15 cellular contexts compared by ENCODE assay signal in genomic region chr17:79745641-79746105, GRCh38. TPM values are rescaled to one million over a fixed set of nuclear protein-coding genes. Genes with fewer than 3 reads are reported as not detected.
DNase-seq lines count a peak whose midpoint lies in the region; ATAC-seq and TF ChIP-seq lines count a peak whose summit lies in the region.
"Had no signal": no experiment of that assay in that cellular context is flagged by ENCODE, and none has a peak within 500 bp of the region (broad histone marks: within the 10 kb centered on the region; RNA-seq: fewer than 3 reads in every experiment).

No MANE protein-coding gene starts in this region.

- H4K20me1 ChIP-seq in BLaER1 treated with 17β-estradiol and CSF1 and Interleukin-3, amounts not matched to agents 10 nM and 100 nM, result peaks cover 0 to 13% (median 0%) of the 10 kb centered on the region in 11 experiments; a peak in 5 of 22 replicates
- H4K20me1 ChIP-seq in OCI-LY3 (ENCODE audit: insufficient read depth, low read length), result no peaks in the 10 kb centered on the region

- H3K36me3 Mint-ChIP-seq in activated CD4-positive, alpha-beta T cell treated with anti-CD3 and anti-CD28 coated beads, Interleukin-2, amount 10 ng/mL, durations not matched to agents 24 days and 14 days (ENCODE audit: low read depth), result no peaks in the 10 kb centered on the region
- no peaks in the 10 kb centered on the region for H3K36me3 Mint-ChIP-seq in progenitor cell of endocrine pancreas (ENCODE audit: insufficient read depth)
- H3K36me3 Mint-ChIP-seq: stimulated activated naive B cell treated with anti-CD40 and anti-IgM and Interleukin-4, amounts not matched to agents 10 μg/mL and 1 μg/mL and 100 μg/mL, for 72 hours had no signal

- no peaks in the 10 kb centered on the region for H3K36me3 ChIP-seq in BLaER1 treated with 17β-estradiol and CSF1 and Interleukin-3, amounts not matched to agents 10 nM and 100 nM
- H3K36me3 ChIP-seq in OCI-LY3 (replicated peaks; ENCODE audit: low read depth, low read length), result no peaks in the 10 kb centered on the region
- H3K36me3 ChIP-seq in upper lobe of left lung, result no peaks in the 10 kb centered on the region
- H3K36me3 ChIP-seq: right atrium auricular region, tibial nerve, WERI-Rb-1 had no signal

- H3K9me3 ChIP-seq in BLaER1 treated with 17β-estradiol and CSF1 and Interleukin-3, amounts not matched to agents 10 nM and 100 nM (replicated peaks in 1 of 11), result no peaks in the 10 kb centered on the region
- no peaks in the 10 kb centered on the region for H3K9me3 ChIP-seq in OCI-LY3 (ENCODE audit: insufficient read depth, low read length)
- no peaks in the 10 kb centered on the region for H3K9me3 ChIP-seq in upper lobe of left lung
- H3K9me3 ChIP-seq: right atrium auricular region, tibial nerve had no signal

- no peaks in the 10 kb centered on the region for H3K9me3 Mint-ChIP-seq in activated CD4-positive, alpha-beta T cell treated with anti-CD3 and anti-CD28 coated beads, Interleukin-2, amount 10 ng/mL, durations not matched to agents 24 days and 14 days
- H3K9me3 Mint-ChIP-seq in progenitor cell of endocrine pancreas (ENCODE audit: low read depth), result no peaks in the 10 kb centered on the region
- H3K9me3 Mint-ChIP-seq: stimulated activated naive B cell treated with anti-CD40 and anti-IgM and Interleukin-4, amounts not matched to agents 10 μg/mL and 1 μg/mL and 100 μg/mL, for 72 hours had no signal

- H3K27me3 Mint-ChIP-seq in activated CD4-positive, alpha-beta T cell treated with anti-CD3 and anti-CD28 coated beads, Interleukin-2, amount 10 ng/mL, durations not matched to agents 24 days and 14 days, result peaks cover 32% of the 10 kb centered on the region
- H3K27me3 Mint-ChIP-seq in progenitor cell of endocrine pancreas, result peaks cover 30% of the 10 kb centered on the region

- peaks cover 4 to 50% (median 35%) of the 10 kb centered on the region in 10 experiments; a peak in 19 of 20 replicates for H3K4me1 ChIP-seq in BLaER1 treated with 17β-estradiol and CSF1 and Interleukin-3, amounts not matched to agents 10 nM and 100 nM
- H3K4me1 ChIP-seq in OCI-LY3 (ENCODE audit: low read length), result peaks cover 37% of the 10 kb centered on the region
- H3K4me1 ChIP-seq in upper lobe of left lung, result peaks cover 7 to 30% (median 13%) of the 10 kb centered on the region in 4 donors
- H3K4me1 ChIP-seq: foreskin keratinocyte had no signal

- intact Hi-C loops in activated CD4-positive, alpha-beta T cell treated with anti-CD3 and anti-CD28 coated beads, Interleukin-2, amount 10 ng/mL, durations not matched to agents 24 days and 14 days (cut with micrococcal nuclease), result loop anchor here (2.0 to 5.0 kb wide), 2 partner anchors 47 to 93 kb away; partner anchors contain the start of gene CBX4

- no peak overlapping the region for H3K4me3 ChIP-seq in BLaER1 treated with 17β-estradiol and CSF1 and Interleukin-3, amounts not matched to agents 10 nM and 100 nM
- H3K4me3 ChIP-seq in OCI-LY3 (ENCODE audit: low read length) (peak overlapping the region; percentile 45), upper lobe of left lung (no peak overlapping the region)
- H3K4me3 ChIP-seq: GM23248, right atrium auricular region, tibial nerve had no signal

- ATAC-seq in upper lobe of left lung (ENCODE audit: low FRiP score in 2 of 2) (no peak), HG03520 (IDR thresholded peaks at IDR 0.05; ENCODE audit: unreplicated experiment) (no peak)

- TF ChIP-seq CTCF in OCI-LY3 (IDR thresholded peaks at IDR 0.05; ENCODE audit: low read depth, low read length) (no peak), upper lobe of left lung (IDR thresholded peaks at IDR 0.05) (no peak), progenitor cell of endocrine pancreas (IDR thresholded peaks at IDR 0.05; ENCODE audit: unreplicated experiment) (no peak)

- no peak overlapping the region for H3K27ac ChIP-seq in BLaER1 treated with 17β-estradiol and CSF1 and Interleukin-3, amounts not matched to agents 10 nM and 100 nM
- H3K27ac ChIP-seq in OCI-LY3 (ENCODE audit: low read length), result peak overlapping the region; percentile 19; the same call in 1 of the 2 replicates
- no peak overlapping the region for H3K27ac ChIP-seq in upper lobe of left lung
- H3K27ac ChIP-seq: foreskin keratinocyte, GM23248, right atrium auricular region, tibial nerve, WERI-Rb-1 had no signal

- H2AFZ ChIP-seq in OCI-LY3 (ENCODE audit: low read depth, low read length), result peak overlapping the region; percentile 37; the same call in 1 of the 2 replicates
- H2AFZ ChIP-seq: GM23248 had no signal

- 0 out of 22 replicates have a peak overlapping the region, but pooled peaks of 1 of the 11 experiments have one; percentile 8 for H3K9ac ChIP-seq in BLaER1 treated with 17β-estradiol and CSF1 and Interleukin-3, amounts not matched to agents 10 nM and 100 nM
- H3K9ac ChIP-seq in OCI-LY3 (ENCODE audit: low read length), result peak overlapping the region; percentile 34; the same call in 1 of the 2 replicates
- H3K9ac ChIP-seq: GM23248 had no signal

- WGBS in upper lobe of left lung, 2 donors, result 38 to 43% methylated on average over 6 of the region's 6 CpGs

- no peak for TF ChIP-seq POLR2A in upper lobe of left lung (IDR thresholded peaks at IDR 0.05)

- H3K27ac Mint-ChIP-seq in activated CD4-positive, alpha-beta T cell treated with anti-CD3 and anti-CD28 coated beads, Interleukin-2, amount 10 ng/mL, durations not matched to agents 24 days and 14 days, result no peak overlapping the region
- H3K27ac Mint-ChIP-seq in progenitor cell of endocrine pancreas, result no peak overlapping the region
- H3K27ac Mint-ChIP-seq: stimulated activated naive B cell treated with anti-CD40 and anti-IgM and Interleukin-4, amounts not matched to agents 10 μg/mL and 1 μg/mL and 100 μg/mL, for 72 hours had no signal

- DNase-seq in activated CD4-positive, alpha-beta T cell treated with anti-CD3 and anti-CD28 coated beads, Interleukin-2, amount 10 ng/mL, durations not matched to agents 24 days and 14 days, result no peak
- DNase-seq in activated CD4-positive, alpha-beta T cell treated with anti-CD3 and anti-CD28 coated beads, Interleukin-2, amount 50 U/mL, for 4 hours, result no peak
- DNase-seq in kidney tubule cell (ENCODE audit: low spot score) (peak; percentile 42), upper lobe of left lung (no peak), progenitor cell of endocrine pancreas (ENCODE audit: low spot score, unreplicated experiment) (no peak)

- H3K4me3 Mint-ChIP-seq in activated CD4-positive, alpha-beta T cell treated with anti-CD3 and anti-CD28 coated beads, Interleukin-2, amount 10 ng/mL, durations not matched to agents 24 days and 14 days, result peak overlapping the region; percentile 45
- H3K4me3 Mint-ChIP-seq in progenitor cell of endocrine pancreas (ENCODE audit: low read depth), result no peak overlapping the region

- H3K79me2 ChIP-seq in OCI-LY3 (ENCODE audit: low read length), result no peaks in the 10 kb centered on the region

- peak overlapping the region; percentile 35 to 56 (median 46); a peak in 21 of 22 replicates for H3K4me2 ChIP-seq in BLaER1 treated with 17β-estradiol and CSF1 and Interleukin-3, amounts not matched to agents 10 nM and 100 nM
- H3K4me2 ChIP-seq in OCI-LY3 (ENCODE audit: low read length), result peak overlapping the region; percentile 63

- no peak for TF ChIP-seq EP300 in upper lobe of left lung (IDR thresholded peaks at IDR 0.05)

- peaks cover 39 to 59% (median 44%) of the 10 kb centered on the region in 11 experiments for H3K27me3 ChIP-seq in BLaER1 treated with 17β-estradiol and CSF1 and Interleukin-3, amounts not matched to agents 10 nM and 100 nM
- H3K27me3 ChIP-seq in OCI-LY3 (ENCODE audit: low read depth, low read length), result peaks cover 5% of the 10 kb centered on the region
- peaks cover 0 to 42% (median 21%) of the 10 kb centered on the region in 4 donors for H3K27me3 ChIP-seq in upper lobe of left lung

- peaks cover 13% of the 10 kb centered on the region for H3K4me1 Mint-ChIP-seq in activated CD4-positive, alpha-beta T cell treated with anti-CD3 and anti-CD28 coated beads, Interleukin-2, amount 10 ng/mL, durations not matched to agents 24 days and 14 days
- H3K4me1 Mint-ChIP-seq in progenitor cell of endocrine pancreas (ENCODE audit: low read depth), result peaks cover 31% of the 10 kb centered on the region

RNA-seq across cellular contexts. Expression of gene ENPP7, which starts 14.9 kb away (rescaled TPM):
- 0.09 TPM in 1 of 2 replicates, not detected in the other for total RNA-seq in activated CD4-positive, alpha-beta T cell treated with anti-CD3 and anti-CD28 coated beads, Interleukin-2, amount 10 ng/mL, durations not matched to agents 24 days and 14 days
- under 1 TPM in 1 of 6 donors, not detected in 5; 0.27 TPM for total RNA-seq in upper lobe of left lung
- total RNA-seq in progenitor cell of endocrine pancreas, result not detected in 2 replicates
- total RNA-seq: foreskin keratinocyte, GM23248, HT1080, right atrium auricular region, tibial nerve had no signal

RNA-seq across cellular contexts. Expression of gene CBX2, which starts 32.3 kb away (rescaled TPM):
- 7.5 and 8.2 TPM in 2 replicates for total RNA-seq in activated CD4-positive, alpha-beta T cell treated with anti-CD3 and anti-CD28 coated beads, Interleukin-2, amount 10 ng/mL, durations not matched to agents 24 days and 14 days
- 1 to 10 TPM in 5 of 6 donors, under 1 TPM in 1; 0.89 to 4.7 (median 1.5) TPM for total RNA-seq in upper lobe of left lung
- total RNA-seq in progenitor cell of endocrine pancreas, result 106 and 111 TPM in 2 replicates

RNA-seq across cellular contexts. Expression of gene CBX8, which starts 51.2 kb away (rescaled TPM):
- total RNA-seq in activated CD4-positive, alpha-beta T cell treated with anti-CD3 and anti-CD28 coated beads, Interleukin-2, amount 10 ng/mL, durations not matched to agents 24 days and 14 days, result 9.4 TPM in 2 replicates
- 10 to 100 TPM in 1 of 6 donors, 1 to 10 TPM in 5; 2.0 to 16.8 (median 8.8) TPM for total RNA-seq in upper lobe of left lung
- 21.7 and 23.1 TPM in 2 replicates for total RNA-seq in progenitor cell of endocrine pancreas

Comparison
In these comparisons a context has a peak if more than half of its experiments do, and no peak if none do; other contexts are left out.
1. RNA of gene CBX2, which starts 32.3 kb away (total RNA-seq): 106 to 111 TPM in progenitor cell of endocrine pancreas; 7.5 to 8.2 TPM in activated CD4-positive, alpha-beta T cell treated with anti-CD3 and anti-CD28 coated beads, Interleukin-2, amount 10 ng/mL, durations not matched to agents 24 days and 14 days and 0.89 to 4.7 TPM in upper lobe of left lung; every median in the first group is over 10 times any median in the second.